ENCODE assay signal across 8 cellular contexts in the genomic region with DNA sequence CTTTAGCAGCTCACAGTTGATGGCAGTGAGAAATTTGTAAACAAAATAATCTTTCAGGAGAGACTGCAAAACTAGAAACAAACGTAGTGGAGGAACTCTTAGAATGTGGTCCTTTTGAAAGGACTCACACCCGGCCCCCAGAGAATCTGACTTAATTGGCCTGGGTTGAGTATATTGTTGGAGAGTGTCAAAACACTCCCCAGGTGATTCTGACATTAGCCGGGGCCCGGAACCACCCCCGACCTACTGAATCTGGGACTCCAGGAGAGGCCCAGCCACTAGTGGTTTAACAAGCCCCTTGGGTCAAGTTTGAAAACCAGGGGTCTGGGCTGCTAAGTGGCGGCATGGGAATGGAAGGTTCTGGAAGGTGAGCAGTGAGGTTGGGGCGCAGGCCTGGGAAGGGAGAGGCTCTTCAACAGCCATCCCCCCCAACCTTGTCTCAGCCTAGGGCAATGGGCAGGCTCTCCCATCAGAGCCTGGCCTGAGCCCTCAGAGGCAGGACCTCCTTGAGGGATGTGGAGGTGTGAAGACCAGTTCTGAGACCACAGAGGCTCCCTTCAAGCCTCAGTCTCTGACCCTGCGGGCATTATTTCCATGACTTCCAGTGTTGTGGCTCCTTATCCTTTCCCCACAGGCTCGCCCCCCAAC. TPM values are rescaled to one million over a fixed set of nuclear protein-coding genes. Genes with fewer than 3 reads are reported as not detected.
DNase-seq lines count a peak whose midpoint lies in the region; ATAC-seq and TF ChIP-seq lines count a peak whose summit lies in the region.

No MANE protein-coding gene starts in this region.

- peaks cover 3% of the 10 kb centered on the region for H3K36me3 Mint-ChIP-seq in activated naive CD4-positive, alpha-beta T cell treated with anti-CD3 and anti-CD28 coated beads for 36 hours (ENCODE audit: low read depth)
- H3K36me3 Mint-ChIP-seq in activated naive CD4-positive, alpha-beta T cell treated with anti-CD3 and anti-CD28 coated beads, Interleukin-2, amount 50 U/mL, for 72 hours, result peaks cover 17 to 27% of the 10 kb centered on the region in 2 donors
- peaks cover 4% of the 10 kb centered on the region for H3K36me3 Mint-ChIP-seq in activated CD8-positive, alpha-beta T cell treated with anti-CD3 and anti-CD28 coated beads for 36 hours (ENCODE audit: low read depth)
- peaks cover 2% of the 10 kb centered on the region for H3K36me3 Mint-ChIP-seq in memory B cell

- H3K4me1 ChIP-seq in thoracic aorta (ENCODE audit: control insufficient read depth in 1 of 2, low read depth in 2 of 2) (peaks cover 14 to 22% of the 10 kb centered on the region in 2 donors), tibial artery (peaks cover 0 to 35% (median 9%) of the 10 kb centered on the region in 4 donors)

- H3K4me3 Mint-ChIP-seq in activated naive CD4-positive, alpha-beta T cell treated with anti-CD3 and anti-CD28 coated beads for 36 hours, result peak overlapping the region; percentile 65
- H3K4me3 Mint-ChIP-seq in activated CD8-positive, alpha-beta T cell treated with anti-CD3 and anti-CD28 coated beads for 36 hours, result peak overlapping the region; percentile 75
- peak overlapping the region; percentile 76 for H3K4me3 Mint-ChIP-seq in memory B cell

- peak overlapping the region; percentile 73 for H3K27ac Mint-ChIP-seq in activated naive CD4-positive, alpha-beta T cell treated with anti-CD3 and anti-CD28 coated beads for 36 hours
- H3K27ac Mint-ChIP-seq in activated naive CD4-positive, alpha-beta T cell treated with anti-CD3 and anti-CD28 coated beads, Interleukin-2, amount 50 U/mL, for 72 hours, result peak overlapping the region in 1 of 2 donors; percentile 100
- peak overlapping the region; percentile 63 for H3K27ac Mint-ChIP-seq in activated CD8-positive, alpha-beta T cell treated with anti-CD3 and anti-CD28 coated beads for 36 hours
- H3K27ac Mint-ChIP-seq in memory B cell, result peak overlapping the region; percentile 81

- no peak for TF ChIP-seq CTCF in activated CD8-positive, alpha-beta T cell treated with anti-CD3 and anti-CD28 coated beads for 36 hours (IDR thresholded peaks at IDR 0.05)
- TF ChIP-seq CTCF in thoracic aorta (IDR thresholded peaks at IDR 0.05), result no peak
- no peak for TF ChIP-seq CTCF in tibial artery (IDR thresholded peaks at IDR 0.05)

- H3K4me3 ChIP-seq in thoracic aorta (peak overlapping the region; percentile 92), tibial artery (no peak overlapping the region)

- intact Hi-C loops in activated naive CD4-positive, alpha-beta T cell treated with anti-CD3 and anti-CD28 coated beads for 36 hours (cut with micrococcal nuclease), result no loop called here
- intact Hi-C loops in activated CD8-positive, alpha-beta T cell treated with anti-CD3 and anti-CD28 coated beads for 36 hours (cut with micrococcal nuclease), result no loop called here
- intact Hi-C loops in tibial artery (cut with DNase I; ENCODE audit: low total_unique reads), result no loop called here

- H3K27me3 ChIP-seq in thoracic aorta (replicated peaks; ENCODE audit: insufficient read depth), result no peaks in the 10 kb centered on the region
- H3K27me3 ChIP-seq in tibial artery, result no peaks in the 10 kb centered on the region

- peak overlapping the region; percentile 33 to 67 for H3K27ac ChIP-seq in thoracic aorta
- H3K27ac ChIP-seq in tibial artery, result peak overlapping the region in 1 of 2 donors; percentile 79

- peaks cover 44% of the 10 kb centered on the region for H3K4me1 Mint-ChIP-seq in activated naive CD4-positive, alpha-beta T cell treated with anti-CD3 and anti-CD28 coated beads for 36 hours (ENCODE audit: low read depth)
- H3K4me1 Mint-ChIP-seq in activated CD8-positive, alpha-beta T cell treated with anti-CD3 and anti-CD28 coated beads for 36 hours (ENCODE audit: low read depth), result peaks cover 50% of the 10 kb centered on the region
- peaks cover 43% of the 10 kb centered on the region for H3K4me1 Mint-ChIP-seq in memory B cell

- ATAC-seq in activated naive CD4-positive, alpha-beta T cell treated with anti-CD3 and anti-CD28 coated beads, Interleukin-2, amount 50 U/mL, for 72 hours, result no peak
- no peak for ATAC-seq in activated CD8-positive, alpha-beta T cell treated with anti-CD3 and anti-CD28 coated beads for 36 hours
- ATAC-seq in memory B cell (ENCODE audit: low read depth), result no peak
- ATAC-seq in thoracic aorta (ENCODE audit: insufficient number of reproducible peaks, low FRiP score, low read depth), result no peak
- ATAC-seq in GM19328 (IDR thresholded peaks at IDR 0.05; ENCODE audit: unreplicated experiment), result no peak

- H3K9me3 ChIP-seq in thoracic aorta, result no peaks in the 10 kb centered on the region
- H3K9me3 ChIP-seq in tibial artery, result no peaks in the 10 kb centered on the region

- H3K9me3 Mint-ChIP-seq in activated naive CD4-positive, alpha-beta T cell treated with anti-CD3 and anti-CD28 coated beads for 36 hours, result no peaks in the 10 kb centered on the region
- H3K9me3 Mint-ChIP-seq in activated naive CD4-positive, alpha-beta T cell treated with anti-CD3 and anti-CD28 coated beads, Interleukin-2, amount 50 U/mL, for 72 hours, result peaks cover 0 to 4% of the 10 kb centered on the region in 2 donors
- H3K9me3 Mint-ChIP-seq in activated CD8-positive, alpha-beta T cell treated with anti-CD3 and anti-CD28 coated beads for 36 hours, result peaks cover 2% of the 10 kb centered on the region
- no peaks in the 10 kb centered on the region for H3K9me3 Mint-ChIP-seq in memory B cell

- no peaks in the 10 kb centered on the region for H3K27me3 Mint-ChIP-seq in activated naive CD4-positive, alpha-beta T cell treated with anti-CD3 and anti-CD28 coated beads for 36 hours (ENCODE audit: low read depth)
- H3K27me3 Mint-ChIP-seq in activated CD8-positive, alpha-beta T cell treated with anti-CD3 and anti-CD28 coated beads for 36 hours, result no peaks in the 10 kb centered on the region
- no peaks in the 10 kb centered on the region for H3K27me3 Mint-ChIP-seq in memory B cell

- POLR2A ChIA-PET in activated CD8-positive, alpha-beta T cell treated with anti-CD3 and anti-CD28 coated beads for 36 hours (lab: Charles Lee), result interaction anchor here (1.0 kb wide), 1 partner anchor 47 kb away, joined by 3 read pairs; no protein-coding TSS in a partner anchor

- no peaks in the 10 kb centered on the region for H3K36me3 ChIP-seq in thoracic aorta
- H3K36me3 ChIP-seq in tibial artery, result no peaks in the 10 kb centered on the region

- CTCF ChIA-PET in activated naive CD4-positive, alpha-beta T cell treated with anti-CD3 and anti-CD28 coated beads for 36 hours (lab: Charles Lee), result interaction anchor here (1.8 kb wide), 1 partner anchor 22 kb away, joined by 6 read pairs; no protein-coding TSS in a partner anchor
- CTCF ChIA-PET in activated CD8-positive, alpha-beta T cell treated with anti-CD3 and anti-CD28 coated beads for 36 hours (lab: Charles Lee), result interaction anchor here (1.1 kb wide), 1 partner anchor 22 kb away, joined by 3 read pairs; no protein-coding TSS in a partner anchor

- no peak for DNase-seq in activated naive CD4-positive, alpha-beta T cell treated with anti-CD3 and anti-CD28 coated beads for 36 hours
- DNase-seq in activated naive CD4-positive, alpha-beta T cell treated with anti-CD3 and anti-CD28 coated beads, Interleukin-2, amount 50 U/mL, for 72 hours (ENCODE audit: low spot score in 2 of 2), result no peak
- no peak for DNase-seq in activated CD8-positive, alpha-beta T cell treated with anti-CD3 and anti-CD28 coated beads for 36 hours
- peak in 1 of 2 donors; percentile 29 for DNase-seq in memory B cell (ENCODE audit: low spot score in 2 of 2)
- DNase-seq in thoracic aorta (ENCODE audit: low spot score), result no peak
- DNase-seq in tibial artery, result no peak
- no peak for DNase-seq in mesenteric fat pad (ENCODE audit: low spot score)

RNA-seq across cellular contexts. Expression of a gene that starts 1.1 kb away (rescaled TPM):
- 10 to 100 TPM; 11.4 to 14.1 TPM for total RNA-seq in activated naive CD4-positive, alpha-beta T cell treated with anti-CD3 and anti-CD28 coated beads for 36 hours
- total RNA-seq in activated naive CD4-positive, alpha-beta T cell treated with anti-CD3 and anti-CD28 coated beads, Interleukin-2, amount 50 U/mL, for 72 hours, result 10 to 100 TPM; 10.7 to 23.1 TPM
- total RNA-seq in activated CD8-positive, alpha-beta T cell treated with anti-CD3 and anti-CD28 coated beads for 36 hours, result 1 to 10 TPM; 7.7 TPM
- 10 to 100 TPM; 19.9 to 40.6 TPM for total RNA-seq in thoracic aorta
- 47.6 TPM for total RNA-seq in mesenteric fat pad
